1 cellular context compared by ENCODE assay signal in the genomic region with DNA sequence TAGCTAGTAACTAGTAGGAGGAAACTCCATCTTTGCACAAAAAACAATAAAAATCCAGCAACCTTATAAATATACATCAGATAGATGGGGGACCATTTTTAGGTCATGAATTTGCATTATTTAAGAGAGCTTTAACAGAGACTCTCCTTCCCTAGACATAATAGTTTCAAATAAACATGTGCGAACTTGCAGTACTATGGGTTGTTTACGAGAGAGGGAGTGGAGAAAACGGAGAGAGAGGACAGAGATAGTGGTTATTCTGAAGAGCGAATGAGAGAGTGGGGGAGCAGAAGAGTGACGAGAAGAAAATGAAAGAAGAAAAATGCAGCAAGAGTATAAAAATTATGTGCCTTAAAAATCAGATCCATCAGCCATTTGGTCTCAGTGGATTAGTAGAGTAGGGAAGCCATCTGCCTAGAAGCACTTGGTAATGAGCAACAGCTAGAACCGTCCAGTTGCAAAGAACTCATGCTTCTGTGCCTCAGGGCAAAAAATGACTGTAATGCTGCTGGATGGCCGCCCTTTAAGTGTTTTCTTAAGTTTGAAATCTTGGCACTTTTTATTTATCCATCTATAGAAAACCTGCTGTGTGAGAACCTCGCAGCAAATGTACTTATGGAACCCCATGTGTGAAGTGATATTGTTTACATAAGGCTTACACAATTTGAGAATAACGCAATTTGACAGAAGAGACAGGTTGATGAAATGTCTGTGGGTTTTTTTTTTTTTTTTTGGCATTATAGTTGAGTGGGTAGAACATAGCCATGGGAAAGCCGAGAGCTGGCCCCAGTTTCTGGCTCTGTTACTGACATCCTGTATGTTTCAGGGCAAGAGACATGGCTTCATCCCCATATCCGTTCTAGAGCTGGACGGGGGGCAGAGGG.
TF ChIP-seq lines count a peak whose summit lies in the region.

No MANE protein-coding gene starts in this region.

TF ChIP-seq in IMR-90, 13 proteins besides CTCF, POLR2A, EP300 and RAD21:
- no peak for TF ChIP-seq RFX5 (IDR thresholded peaks at IDR 0.05; ENCODE audit: low read depth, low read length)
- TF ChIP-seq, protein P1, sequence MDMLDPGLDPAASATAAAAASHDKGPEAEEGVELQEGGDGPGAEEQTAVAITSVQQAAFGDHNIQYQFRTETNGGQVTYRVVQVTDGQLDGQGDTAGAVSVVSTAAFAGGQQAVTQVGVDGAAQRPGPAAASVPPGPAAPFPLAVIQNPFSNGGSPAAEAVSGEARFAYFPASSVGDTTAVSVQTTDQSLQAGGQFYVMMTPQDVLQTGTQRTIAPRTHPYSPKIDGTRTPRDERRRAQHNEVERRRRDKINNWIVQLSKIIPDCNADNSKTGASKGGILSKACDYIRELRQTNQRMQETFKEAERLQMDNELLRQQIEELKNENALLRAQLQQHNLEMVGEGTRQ (IDR thresholded peaks at IDR 0.05; ENCODE audit: low read depth, low read length): no peak
- TF ChIP-seq RCOR1 (IDR thresholded peaks at IDR 0.05; ENCODE audit: insufficient replicate concordance, low read length): no peak
- no peak for TF ChIP-seq ELK1 (IDR thresholded peaks at IDR 0.05; ENCODE audit: borderline replicate concordance, low read depth, low read length)
- no peak for TF ChIP-seq CHD1 (IDR thresholded peaks at IDR 0.05; ENCODE audit: low read depth, low read length)
- no peak for TF ChIP-seq NFE2L2 (IDR thresholded peaks at IDR 0.05; ENCODE audit: low read depth, low read length)
- no peak for TF ChIP-seq MXI1 (IDR thresholded peaks at IDR 0.05; ENCODE audit: borderline replicate concordance, low read depth, low read length)
- no peak for TF ChIP-seq CEBPB (IDR thresholded peaks at IDR 0.05; ENCODE audit: low read depth, low read length)
- no peak for TF ChIP-seq BHLHE40 (IDR thresholded peaks at IDR 0.05; ENCODE audit: low read depth, low read length)
- no peak for TF ChIP-seq MAZ (IDR thresholded peaks at IDR 0.05; ENCODE audit: borderline replicate concordance, low read depth, low read length)
- no peak for TF ChIP-seq MAFK (IDR thresholded peaks at IDR 0.05; ENCODE audit: low read depth, low read length)
- TF ChIP-seq FOS (IDR thresholded peaks at IDR 0.05; ENCODE audit: low read depth, low read length): no peak
- no peak for TF ChIP-seq SMC3 (IDR thresholded peaks at IDR 0.05; ENCODE audit: low read depth, low read length)
